22 cellular contexts compared by ENCODE assay signal in genomic region chr7:32900415-32900814, GRCh38.
"Had no signal": no experiment of that assay in that cellular context is flagged by ENCODE, and none has a peak within 500 bp of the region (broad histone marks: within the 10 kb centered on the region; RNA-seq: fewer than 3 reads in every experiment).

No MANE protein-coding gene starts in this region.

- H3K27ac ChIP-seq: KMS-11, SJSA1, SK-N-MC had no signal

- H3K9me3 ChIP-seq: SJSA1 had no signal

- H3K4me1 ChIP-seq: SJSA1 had no signal

- FAIRE-seq: RCC 7860 had no signal

- H3K36me3 ChIP-seq: SJSA1 had no signal

- H3K4me3 ChIP-seq: SJSA1, SK-N-MC had no signal

- DNase-seq: IMR-90, Kasumi-1, MM.1S, NCI-H1092 treated with DMSO at 0.1 percent for 48 hours, NCI-H1436, NCI-H187, NCI-H2029, NCI-H2081 treated with DMSO at 0.1 percent for 48 hours, NCI-H2171, NCI-H226, NCI-H446, NCI-H510A, NCI-H524 treated with DMSO at 0.1 percent for 48 hours, NCI-H69, NCI-H774, Right ventricle myocardium superior, RPMI8226, SIG-M5 had no signal
